22 cellular contexts compared by ENCODE assay signal in genomic region chr20:1829531-1829930, GRCh38.
A peak's percentile ranks its signal among the peaks of the same experiment; 100 is the strongest.
DNase-seq lines count a peak whose midpoint lies in the region; ATAC-seq, FAIRE-seq and TF ChIP-seq lines count a peak whose summit lies in the region.
"Had no signal": no experiment of that assay in that cellular context is flagged by ENCODE, and none has a peak within 500 bp of the region (broad histone marks: within the 10 kb centered on the region; RNA-seq: fewer than 3 reads in every experiment).

No MANE protein-coding gene starts in this region.

- H2AFZ ChIP-seq in astrocyte (ENCODE audit: low read depth, low read length) = no peak overlapping the region

- H3K4me1 Mint-ChIP-seq in astrocyte (ENCODE audit: low read depth, unreplicated experiment) = peaks cover 20% of the 10 kb centered on the region
- H3K4me1 Mint-ChIP-seq: activated naive CD8-positive, alpha-beta T cell treated with anti-CD3 and anti-CD28 coated beads, Interleukin-2, amount 10 ng/mL, durations not matched to agents 7 days and 5 days; activated T-helper 17 cell treated with anti-CD3 and anti-CD28 coated beads, Interleukin-2, amount 50 U/mL, for 72 hours had no signal

- no peaks in the 10 kb centered on the region for H3K36me3 Mint-ChIP-seq in astrocyte (ENCODE audit: low read depth, unreplicated experiment)
- H3K36me3 Mint-ChIP-seq: activated naive CD8-positive, alpha-beta T cell treated with anti-CD3 and anti-CD28 coated beads, Interleukin-2, amount 10 ng/mL, durations not matched to agents 7 days and 5 days; brain; type B pancreatic cell had no signal

- H3K4me2 ChIP-seq in astrocyte (ENCODE audit: low read length) = no peak overlapping the region

- intact Hi-C loops in left ventricle myocardium inferior (cut with micrococcal nuclease) (no loop called here), Right ventricle myocardium superior (cut with DNase I) (no loop called here), vagina (cut with DNase I) (no loop called here)

- peak overlapping the region; percentile 78 for H3K27ac ChIP-seq in left ventricle myocardium inferior (replicated peaks)
- peak overlapping the region; percentile 65 for H3K27ac ChIP-seq in astrocyte (ENCODE audit: low read depth, low read length)
- H3K27ac ChIP-seq in layer of hippocampus (ENCODE audit: low read depth, low read length) = peak overlapping the region; percentile 72
- H3K27ac ChIP-seq in vagina = peak overlapping the region; percentile 56
- H3K27ac ChIP-seq: WERI-Rb-1 had no signal

- peak overlapping the region; percentile 21 for H3K4me3 Mint-ChIP-seq in astrocyte (ENCODE audit: unreplicated experiment)
- H3K4me3 Mint-ChIP-seq: activated naive CD8-positive, alpha-beta T cell treated with anti-CD3 and anti-CD28 coated beads, Interleukin-2, amount 10 ng/mL, durations not matched to agents 7 days and 5 days; activated T-helper 17 cell treated with anti-CD3 and anti-CD28 coated beads, Interleukin-2, amount 50 U/mL, for 72 hours; brain; T-helper 2 cell treated with Interferon-gamma antibody and Interleukin-4, amounts not matched to agents 5 μg/mL and 100 μg/mL, for 36 hours; type B pancreatic cell had no signal

- peaks cover 4% of the 10 kb centered on the region for H3K9me3 Mint-ChIP-seq in astrocyte (ENCODE audit: unreplicated experiment)
- H3K9me3 Mint-ChIP-seq: activated naive CD8-positive, alpha-beta T cell treated with anti-CD3 and anti-CD28 coated beads, Interleukin-2, amount 10 ng/mL, durations not matched to agents 7 days and 5 days; activated T-helper 17 cell treated with anti-CD3 and anti-CD28 coated beads, Interleukin-2, amount 50 U/mL, for 72 hours; T-helper 2 cell treated with Interferon-gamma antibody and Interleukin-4, amounts not matched to agents 5 μg/mL and 100 μg/mL, for 36 hours; type B pancreatic cell had no signal

- no peaks in the 10 kb centered on the region for H4K20me1 ChIP-seq in astrocyte (ENCODE audit: insufficient read depth, low read length)

- no peaks in the 10 kb centered on the region for H3K79me2 ChIP-seq in astrocyte (ENCODE audit: insufficient read depth, low read length)

- no peak overlapping the region for H3K27ac Mint-ChIP-seq in astrocyte (ENCODE audit: unreplicated experiment)
- H3K27ac Mint-ChIP-seq: activated naive CD8-positive, alpha-beta T cell treated with anti-CD3 and anti-CD28 coated beads, Interleukin-2, amount 10 ng/mL, durations not matched to agents 7 days and 5 days; activated T-helper 17 cell treated with anti-CD3 and anti-CD28 coated beads, Interleukin-2, amount 50 U/mL, for 72 hours; T-helper 2 cell treated with Interferon-gamma antibody and Interleukin-4, amounts not matched to agents 5 μg/mL and 100 μg/mL, for 36 hours; type B pancreatic cell had no signal

- H3K36me3 ChIP-seq in left ventricle myocardium inferior = no peaks in the 10 kb centered on the region
- H3K36me3 ChIP-seq in astrocyte (ENCODE audit: insufficient read depth, low read length) = no peaks in the 10 kb centered on the region
- no peaks in the 10 kb centered on the region for H3K36me3 ChIP-seq in vagina
- H3K36me3 ChIP-seq: WERI-Rb-1 had no signal

- TF ChIP-seq CTCF in left ventricle myocardium inferior (IDR thresholded peaks at IDR 0.05; ENCODE audit: borderline replicate concordance) (no peak), astrocyte (IDR thresholded peaks at IDR 0.05; ENCODE audit: insufficient read depth, low read depth, low read length) (no peak), vagina (IDR thresholded peaks at IDR 0.05) (no peak)

- H3K4me3 ChIP-seq in left ventricle myocardium inferior = no peak overlapping the region
- H3K4me3 ChIP-seq in astrocyte (ENCODE audit: insufficient read depth, low read depth, low read length) = no peak overlapping the region
- no peak overlapping the region for H3K4me3 ChIP-seq in vagina
- H3K4me3 ChIP-seq: coronary artery had no signal

- no peaks in the 10 kb centered on the region for H3K9me3 ChIP-seq in left ventricle myocardium inferior (replicated peaks)
- H3K9me3 ChIP-seq in astrocyte (ENCODE audit: insufficient read depth, low read depth, low read length) = no peaks in the 10 kb centered on the region
- H3K9me3 ChIP-seq in vagina = no peaks in the 10 kb centered on the region

- H3K4me1 ChIP-seq in left ventricle myocardium inferior = peaks cover 62% of the 10 kb centered on the region
- peaks cover 27% of the 10 kb centered on the region for H3K4me1 ChIP-seq in astrocyte (ENCODE audit: insufficient read depth, low read length)
- H3K4me1 ChIP-seq in vagina = peaks cover 25% of the 10 kb centered on the region

- TF ChIP-seq POLR2A in vagina (IDR thresholded peaks at IDR 0.05) = no peak
- no peak for TF ChIP-seq POLR2A in H54 (IDR thresholded peaks at IDR 0.05; ENCODE audit: low read depth, low read length)

- peak overlapping the region; percentile 24 for H3K9ac ChIP-seq in astrocyte (ENCODE audit: low read length)

- FAIRE-seq in astrocyte (lab: Jason Lieb, UNC) (no peak), H54 (lab: Jason Lieb, UNC) (no peak)
- FAIRE-seq: D721Med had no signal

- no peak for ATAC-seq in Right ventricle myocardium superior (ENCODE audit: poor library complexity)
- ATAC-seq: activated T-helper 17 cell treated with anti-CD3 and anti-CD28 coated beads, Interleukin-2, amount 50 U/mL, for 72 hours had no signal

- DNase-seq in left ventricle myocardium inferior (no peak), Right ventricle myocardium superior (no peak), astrocyte (ENCODE audit: low read depth) (no peak), vagina (ENCODE audit: extremely low spot score in 2 of 2) (no peak), islet precursor cell (no peak), SKM-1 treated with dmso at 0.1 percent for 144 hours (lab: John Stamatoyannopoulos, UW; ENCODE audit: unreplicated experiment) (no peak), H54 (ENCODE audit: insufficient read length, low spot score) (no peak)
- DNase-seq: activated CD4-positive, alpha-beta T cell treated with anti-CD3 and anti-CD28 coated beads, Interleukin-2, amount 50 U/mL, for 4 hours; activated CD8-positive, alpha-beta memory T cell treated with anti-CD3 and anti-CD28 coated beads, Interleukin-2, amount 50 U/mL, for 4 hours; activated naive CD8-positive, alpha-beta T cell treated with anti-CD3 and anti-CD28 coated beads, Interleukin-2, amount 10 ng/mL, durations not matched to agents 7 days and 5 days; KG1; NCI-H2171 treated with DMSO at 0.1 percent for 48 hours; NCI-H526; stimulated activated CD4-positive, alpha-beta T cell treated with anti-CD3 and anti-CD28 coated beads, Interleukin-12 subunit alpha, Interleukin-12 subunit beta, amount 100 ng/mL, for 4 hours had no signal

- peaks cover 13% of the 10 kb centered on the region for H3K27me3 Mint-ChIP-seq in astrocyte (ENCODE audit: low read depth, unreplicated experiment)
- H3K27me3 Mint-ChIP-seq: type B pancreatic cell had no signal

- H3K27me3 ChIP-seq in left ventricle myocardium inferior (ENCODE audit: low read depth) (no peaks in the 10 kb centered on the region), astrocyte (ENCODE audit: insufficient read depth, low read length) (no peaks in the 10 kb centered on the region), layer of hippocampus (ENCODE audit: control insufficient read depth, insufficient read depth, low read length) (no peaks in the 10 kb centered on the region), vagina (no peaks in the 10 kb centered on the region)
